ENCODE assay signal across 1 cellular context in the genomic region with DNA sequence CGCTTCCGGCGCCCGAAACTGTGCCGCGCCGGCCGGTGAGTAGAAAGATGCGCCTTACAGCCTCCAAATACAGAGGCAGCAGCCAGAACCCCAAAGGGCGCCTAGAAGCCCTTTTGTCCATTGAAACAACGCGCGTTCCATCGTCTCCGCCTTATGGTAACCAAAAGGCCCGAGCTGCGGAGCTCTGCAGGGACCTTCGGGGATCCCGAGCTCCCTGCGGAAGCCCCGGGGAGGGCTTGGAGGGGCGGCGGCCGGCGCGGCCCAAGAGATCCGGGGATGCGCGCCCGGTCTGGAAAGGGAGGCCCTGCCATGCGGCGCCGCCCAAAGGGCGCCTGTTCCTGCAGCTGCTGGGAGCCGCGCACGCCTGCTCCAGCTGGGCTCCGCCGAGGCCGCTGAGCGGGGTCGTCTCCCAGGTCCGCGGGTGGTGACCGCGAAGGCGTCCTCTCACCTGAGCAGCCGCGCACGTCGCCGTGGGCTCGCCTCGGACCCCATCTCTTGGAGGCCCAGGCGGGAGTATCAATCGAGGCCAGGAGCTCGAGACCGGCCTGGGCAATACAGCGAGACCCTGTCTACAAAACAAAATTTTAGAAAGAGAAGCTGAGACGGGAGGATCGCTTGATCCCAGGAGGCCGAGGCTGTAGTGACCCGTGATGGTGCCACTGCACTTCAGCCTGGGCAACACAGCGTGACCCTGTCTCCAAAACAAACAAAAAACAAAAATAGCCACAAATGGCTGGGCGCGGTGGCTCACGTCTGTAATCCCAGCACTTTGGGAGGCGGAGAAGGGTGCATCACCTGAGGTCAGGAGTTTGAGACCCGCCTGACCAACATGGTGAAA.
TF ChIP-seq lines count a peak whose summit lies in the region.

No MANE protein-coding gene starts in this region.

TF ChIP-seq in HepG2, 621 proteins besides CTCF, POLR2A, EP300 and RAD21 (continued from another document and continues in another):
- TF ChIP-seq, protein P1, sequence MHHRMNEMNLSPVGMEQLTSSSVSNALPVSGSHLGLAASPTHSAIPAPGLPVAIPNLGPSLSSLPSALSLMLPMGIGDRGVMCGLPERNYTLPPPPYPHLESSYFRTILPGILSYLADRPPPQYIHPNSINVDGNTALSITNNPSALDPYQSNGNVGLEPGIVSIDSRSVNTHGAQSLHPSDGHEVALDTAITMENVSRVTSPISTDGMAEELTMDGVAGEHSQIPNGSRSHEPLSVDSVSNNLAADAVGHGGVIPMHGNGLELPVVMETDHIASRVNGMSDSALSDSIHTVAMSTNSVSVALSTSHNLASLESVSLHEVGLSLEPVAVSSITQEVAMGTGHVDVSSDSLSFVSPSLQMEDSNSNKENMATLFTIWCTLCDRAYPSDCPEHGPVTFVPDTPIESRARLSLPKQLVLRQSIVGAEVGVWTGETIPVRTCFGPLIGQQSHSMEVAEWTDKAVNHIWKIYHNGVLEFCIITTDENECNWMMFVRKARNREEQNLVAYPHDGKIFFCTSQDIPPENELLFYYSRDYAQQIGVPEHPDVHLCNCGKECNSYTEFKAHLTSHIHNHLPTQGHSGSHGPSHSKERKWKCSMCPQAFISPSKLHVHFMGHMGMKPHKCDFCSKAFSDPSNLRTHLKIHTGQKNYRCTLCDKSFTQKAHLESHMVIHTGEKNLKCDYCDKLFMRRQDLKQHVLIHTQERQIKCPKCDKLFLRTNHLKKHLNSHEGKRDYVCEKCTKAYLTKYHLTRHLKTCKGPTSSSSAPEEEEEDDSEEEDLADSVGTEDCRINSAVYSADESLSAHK (CRISPR knock-in tag; IDR thresholded peaks at IDR 0.05; ENCODE audit: borderline replicate concordance): no peak; the same call in 1 of the 2 replicates
- TF ChIP-seq TP53 (CRISPR knock-in tag; conservative IDR thresholded peaks at IDR 0.05) (0 out of 2 replicates have a peak, but pooled peaks have one; percentile 10), ZNF7 (CRISPR knock-in tag; IDR thresholded peaks at IDR 0.05) (peak; percentile 17; the same call in 1 of the 2 replicates), YEATS4 (CRISPR knock-in tag; IDR thresholded peaks at IDR 0.05; ENCODE audit: borderline replicate concordance) (peak; percentile 43), ZSCAN20 (CRISPR knock-in tag; IDR thresholded peaks at IDR 0.05; ENCODE audit: borderline replicate concordance) (peak; percentile 76; the same call in 1 of the 2 replicates), KMT2A (CRISPR knock-in tag; IDR thresholded peaks at IDR 0.05) (no peak; the same call in 1 of the 2 replicates), ZNF264 (CRISPR knock-in tag; IDR thresholded peaks at IDR 0.05) (0 out of 2 replicates have a peak, but pooled peaks have one; percentile 65), ZNF850 (CRISPR knock-in tag; conservative IDR thresholded peaks at IDR 0.05) (peak; percentile 93), ZMYM4 (CRISPR knock-in tag; IDR thresholded peaks at IDR 0.05) (peak; percentile 65; the same call in 1 of the 2 replicates), PTBP1 (IDR thresholded peaks at IDR 0.05; ENCODE audit: low read depth, low read length, poor library complexity, severe bottlenecking) (peak; percentile 22), MAFG (CRISPR knock-in tag; IDR thresholded peaks at IDR 0.05) (peak; percentile 64; the same call in 1 of the 2 replicates), ZNF10 (CRISPR knock-in tag; IDR thresholded peaks at IDR 0.05; ENCODE audit: borderline replicate concordance, low read depth) (no peak), SP1 (IDR thresholded peaks at IDR 0.05) (no peak), SP1 (CRISPR knock-in tag; IDR thresholded peaks at IDR 0.05) (no peak), ERF (CRISPR knock-in tag; IDR thresholded peaks at IDR 0.05) (peak; percentile 23), ZNF703 (CRISPR knock-in tag; IDR thresholded peaks at IDR 0.05; ENCODE audit: borderline replicate concordance) (peak; percentile 90; the same call in 1 of the 2 replicates), ZNF337 (CRISPR knock-in tag; IDR thresholded peaks at IDR 0.05; ENCODE audit: borderline replicate concordance, low read depth) (peak; percentile 87; the same call in 1 of the 2 replicates), TAF15 (IDR thresholded peaks at IDR 0.05; ENCODE audit: low read depth, low read length, poor library complexity, severe bottlenecking) (peak; percentile 15), FOXO1 (CRISPR knock-in tag; IDR thresholded peaks at IDR 0.05) (peak; percentile 64), ZBTB38 (CRISPR knock-in tag; IDR thresholded peaks at IDR 0.05) (peak; percentile 28; the same call in 1 of the 2 replicates), ZBTB8A (CRISPR knock-in tag; IDR thresholded peaks at IDR 0.05; ENCODE audit: borderline replicate concordance, low read depth) (peak; percentile 99), ZNF234 (CRISPR knock-in tag; conservative IDR thresholded peaks at IDR 0.05) (peak; percentile 50; the same call in 1 of the 2 replicates), ZNF556 (CRISPR knock-in tag; IDR thresholded peaks at IDR 0.05; ENCODE audit: borderline replicate concordance) (peak; percentile 62; the same call in 1 of the 2 replicates), GZF1 (CRISPR knock-in tag; IDR thresholded peaks at IDR 0.05) (peak; percentile 93), NR2F1 (CRISPR knock-in tag; IDR thresholded peaks at IDR 0.05) (peak in 1 of 2 experiments; percentile 44; a peak in 1 of 4 replicates), ZSCAN21 (CRISPR knock-in tag; IDR thresholded peaks at IDR 0.05; ENCODE audit: borderline replicate concordance) (no peak), JDP2 (CRISPR knock-in tag; IDR thresholded peaks at IDR 0.05; ENCODE audit: borderline replicate concordance) (no peak; the same call in 1 of the 2 replicates)
- TF ChIP-seq, protein P2, sequence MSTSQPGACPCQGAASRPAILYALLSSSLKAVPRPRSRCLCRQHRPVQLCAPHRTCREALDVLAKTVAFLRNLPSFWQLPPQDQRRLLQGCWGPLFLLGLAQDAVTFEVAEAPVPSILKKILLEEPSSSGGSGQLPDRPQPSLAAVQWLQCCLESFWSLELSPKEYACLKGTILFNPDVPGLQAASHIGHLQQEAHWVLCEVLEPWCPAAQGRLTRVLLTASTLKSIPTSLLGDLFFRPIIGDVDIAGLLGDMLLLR (CRISPR knock-in tag; IDR thresholded peaks at IDR 0.05): no peak; the same call in 1 of the 2 replicates
- TF ChIP-seq, protein P3, sequence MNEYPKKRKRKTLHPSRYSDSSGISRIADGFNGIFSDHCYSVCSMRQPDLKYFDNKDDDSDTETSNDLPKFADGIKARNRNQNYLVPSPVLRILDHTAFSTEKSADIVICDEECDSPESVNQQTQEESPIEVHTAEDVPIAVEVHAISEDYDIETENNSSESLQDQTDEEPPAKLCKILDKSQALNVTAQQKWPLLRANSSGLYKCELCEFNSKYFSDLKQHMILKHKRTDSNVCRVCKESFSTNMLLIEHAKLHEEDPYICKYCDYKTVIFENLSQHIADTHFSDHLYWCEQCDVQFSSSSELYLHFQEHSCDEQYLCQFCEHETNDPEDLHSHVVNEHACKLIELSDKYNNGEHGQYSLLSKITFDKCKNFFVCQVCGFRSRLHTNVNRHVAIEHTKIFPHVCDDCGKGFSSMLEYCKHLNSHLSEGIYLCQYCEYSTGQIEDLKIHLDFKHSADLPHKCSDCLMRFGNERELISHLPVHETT (CRISPR knock-in tag; conservative IDR thresholded peaks at IDR 0.05): 0 out of 2 replicates have a peak, but pooled peaks have one; percentile 23
- TF ChIP-seq, protein P4, sequence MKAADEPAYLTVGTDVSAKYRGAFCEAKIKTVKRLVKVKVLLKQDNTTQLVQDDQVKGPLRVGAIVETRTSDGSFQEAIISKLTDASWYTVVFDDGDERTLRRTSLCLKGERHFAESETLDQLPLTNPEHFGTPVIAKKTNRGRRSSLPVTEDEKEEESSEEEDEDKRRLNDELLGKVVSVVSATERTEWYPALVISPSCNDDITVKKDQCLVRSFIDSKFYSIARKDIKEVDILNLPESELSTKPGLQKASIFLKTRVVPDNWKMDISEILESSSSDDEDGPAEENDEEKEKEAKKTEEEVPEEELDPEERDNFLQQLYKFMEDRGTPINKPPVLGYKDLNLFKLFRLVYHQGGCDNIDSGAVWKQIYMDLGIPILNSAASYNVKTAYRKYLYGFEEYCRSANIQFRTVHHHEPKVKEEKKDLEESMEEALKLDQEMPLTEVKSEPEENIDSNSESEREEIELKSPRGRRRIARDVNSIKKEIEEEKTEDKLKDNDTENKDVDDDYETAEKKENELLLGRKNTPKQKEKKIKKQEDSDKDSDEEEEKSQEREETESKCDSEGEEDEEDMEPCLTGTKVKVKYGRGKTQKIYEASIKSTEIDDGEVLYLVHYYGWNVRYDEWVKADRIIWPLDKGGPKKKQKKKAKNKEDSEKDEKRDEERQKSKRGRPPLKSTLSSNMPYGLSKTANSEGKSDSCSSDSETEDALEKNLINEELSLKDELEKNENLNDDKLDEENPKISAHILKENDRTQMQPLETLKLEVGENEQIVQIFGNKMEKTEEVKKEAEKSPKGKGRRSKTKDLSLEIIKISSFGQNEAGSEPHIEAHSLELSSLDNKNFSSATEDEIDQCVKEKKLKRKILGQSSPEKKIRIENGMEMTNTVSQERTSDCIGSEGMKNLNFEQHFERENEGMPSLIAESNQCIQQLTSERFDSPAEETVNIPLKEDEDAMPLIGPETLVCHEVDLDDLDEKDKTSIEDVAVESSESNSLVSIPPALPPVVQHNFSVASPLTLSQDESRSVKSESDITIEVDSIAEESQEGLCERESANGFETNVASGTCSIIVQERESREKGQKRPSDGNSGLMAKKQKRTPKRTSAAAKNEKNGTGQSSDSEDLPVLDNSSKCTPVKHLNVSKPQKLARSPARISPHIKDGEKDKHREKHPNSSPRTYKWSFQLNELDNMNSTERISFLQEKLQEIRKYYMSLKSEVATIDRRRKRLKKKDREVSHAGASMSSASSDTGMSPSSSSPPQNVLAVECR (CRISPR knock-in tag; IDR thresholded peaks at IDR 0.05; ENCODE audit: borderline replicate concordance): peak; percentile 90
- TF ChIP-seq, protein P5, sequence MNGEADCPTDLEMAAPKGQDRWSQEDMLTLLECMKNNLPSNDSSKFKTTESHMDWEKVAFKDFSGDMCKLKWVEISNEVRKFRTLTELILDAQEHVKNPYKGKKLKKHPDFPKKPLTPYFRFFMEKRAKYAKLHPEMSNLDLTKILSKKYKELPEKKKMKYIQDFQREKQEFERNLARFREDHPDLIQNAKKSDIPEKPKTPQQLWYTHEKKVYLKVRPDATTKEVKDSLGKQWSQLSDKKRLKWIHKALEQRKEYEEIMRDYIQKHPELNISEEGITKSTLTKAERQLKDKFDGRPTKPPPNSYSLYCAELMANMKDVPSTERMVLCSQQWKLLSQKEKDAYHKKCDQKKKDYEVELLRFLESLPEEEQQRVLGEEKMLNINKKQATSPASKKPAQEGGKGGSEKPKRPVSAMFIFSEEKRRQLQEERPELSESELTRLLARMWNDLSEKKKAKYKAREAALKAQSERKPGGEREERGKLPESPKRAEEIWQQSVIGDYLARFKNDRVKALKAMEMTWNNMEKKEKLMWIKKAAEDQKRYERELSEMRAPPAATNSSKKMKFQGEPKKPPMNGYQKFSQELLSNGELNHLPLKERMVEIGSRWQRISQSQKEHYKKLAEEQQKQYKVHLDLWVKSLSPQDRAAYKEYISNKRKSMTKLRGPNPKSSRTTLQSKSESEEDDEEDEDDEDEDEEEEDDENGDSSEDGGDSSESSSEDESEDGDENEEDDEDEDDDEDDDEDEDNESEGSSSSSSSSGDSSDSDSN (CRISPR knock-in tag; IDR thresholded peaks at IDR 0.05): peak; percentile 99
- TF ChIP-seq, protein P6, sequence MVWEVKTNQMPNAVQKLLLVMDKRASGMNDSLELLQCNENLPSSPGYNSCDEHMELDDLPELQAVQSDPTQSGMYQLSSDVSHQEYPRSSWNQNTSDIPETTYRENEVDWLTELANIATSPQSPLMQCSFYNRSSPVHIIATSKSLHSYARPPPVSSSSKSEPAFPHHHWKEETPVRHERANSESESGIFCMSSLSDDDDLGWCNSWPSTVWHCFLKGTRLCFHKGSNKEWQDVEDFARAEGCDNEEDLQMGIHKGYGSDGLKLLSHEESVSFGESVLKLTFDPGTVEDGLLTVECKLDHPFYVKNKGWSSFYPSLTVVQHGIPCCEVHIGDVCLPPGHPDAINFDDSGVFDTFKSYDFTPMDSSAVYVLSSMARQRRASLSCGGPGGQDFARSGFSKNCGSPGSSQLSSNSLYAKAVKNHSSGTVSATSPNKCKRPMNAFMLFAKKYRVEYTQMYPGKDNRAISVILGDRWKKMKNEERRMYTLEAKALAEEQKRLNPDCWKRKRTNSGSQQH (CRISPR knock-in tag; IDR thresholded peaks at IDR 0.05; ENCODE audit: low read depth): 0 out of 2 replicates have a peak, but pooled peaks have one; percentile 36
- TF ChIP-seq, protein P7, sequence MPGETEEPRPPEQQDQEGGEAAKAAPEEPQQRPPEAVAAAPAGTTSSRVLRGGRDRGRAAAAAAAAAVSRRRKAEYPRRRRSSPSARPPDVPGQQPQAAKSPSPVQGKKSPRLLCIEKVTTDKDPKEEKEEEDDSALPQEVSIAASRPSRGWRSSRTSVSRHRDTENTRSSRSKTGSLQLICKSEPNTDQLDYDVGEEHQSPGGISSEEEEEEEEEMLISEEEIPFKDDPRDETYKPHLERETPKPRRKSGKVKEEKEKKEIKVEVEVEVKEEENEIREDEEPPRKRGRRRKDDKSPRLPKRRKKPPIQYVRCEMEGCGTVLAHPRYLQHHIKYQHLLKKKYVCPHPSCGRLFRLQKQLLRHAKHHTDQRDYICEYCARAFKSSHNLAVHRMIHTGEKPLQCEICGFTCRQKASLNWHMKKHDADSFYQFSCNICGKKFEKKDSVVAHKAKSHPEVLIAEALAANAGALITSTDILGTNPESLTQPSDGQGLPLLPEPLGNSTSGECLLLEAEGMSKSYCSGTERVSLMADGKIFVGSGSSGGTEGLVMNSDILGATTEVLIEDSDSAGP (CRISPR knock-in tag; IDR thresholded peaks at IDR 0.05; ENCODE audit: borderline replicate concordance): peak; percentile 85; the same call in 1 of the 2 replicates
- TF ChIP-seq, protein P8, sequence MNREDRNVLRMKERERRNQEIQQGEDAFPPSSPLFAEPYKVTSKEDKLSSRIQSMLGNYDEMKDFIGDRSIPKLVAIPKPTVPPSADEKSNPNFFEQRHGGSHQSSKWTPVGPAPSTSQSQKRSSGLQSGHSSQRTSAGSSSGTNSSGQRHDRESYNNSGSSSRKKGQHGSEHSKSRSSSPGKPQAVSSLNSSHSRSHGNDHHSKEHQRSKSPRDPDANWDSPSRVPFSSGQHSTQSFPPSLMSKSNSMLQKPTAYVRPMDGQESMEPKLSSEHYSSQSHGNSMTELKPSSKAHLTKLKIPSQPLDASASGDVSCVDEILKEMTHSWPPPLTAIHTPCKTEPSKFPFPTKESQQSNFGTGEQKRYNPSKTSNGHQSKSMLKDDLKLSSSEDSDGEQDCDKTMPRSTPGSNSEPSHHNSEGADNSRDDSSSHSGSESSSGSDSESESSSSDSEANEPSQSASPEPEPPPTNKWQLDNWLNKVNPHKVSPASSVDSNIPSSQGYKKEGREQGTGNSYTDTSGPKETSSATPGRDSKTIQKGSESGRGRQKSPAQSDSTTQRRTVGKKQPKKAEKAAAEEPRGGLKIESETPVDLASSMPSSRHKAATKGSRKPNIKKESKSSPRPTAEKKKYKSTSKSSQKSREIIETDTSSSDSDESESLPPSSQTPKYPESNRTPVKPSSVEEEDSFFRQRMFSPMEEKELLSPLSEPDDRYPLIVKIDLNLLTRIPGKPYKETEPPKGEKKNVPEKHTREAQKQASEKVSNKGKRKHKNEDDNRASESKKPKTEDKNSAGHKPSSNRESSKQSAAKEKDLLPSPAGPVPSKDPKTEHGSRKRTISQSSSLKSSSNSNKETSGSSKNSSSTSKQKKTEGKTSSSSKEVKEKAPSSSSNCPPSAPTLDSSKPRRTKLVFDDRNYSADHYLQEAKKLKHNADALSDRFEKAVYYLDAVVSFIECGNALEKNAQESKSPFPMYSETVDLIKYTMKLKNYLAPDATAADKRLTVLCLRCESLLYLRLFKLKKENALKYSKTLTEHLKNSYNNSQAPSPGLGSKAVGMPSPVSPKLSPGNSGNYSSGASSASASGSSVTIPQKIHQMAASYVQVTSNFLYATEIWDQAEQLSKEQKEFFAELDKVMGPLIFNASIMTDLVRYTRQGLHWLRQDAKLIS (CRISPR knock-in tag; IDR thresholded peaks at IDR 0.05): peak; percentile 31; the same call in 1 of the 2 replicates
